Comparison of ENCODE assay signal across 1 cellular context in the genomic region with DNA sequence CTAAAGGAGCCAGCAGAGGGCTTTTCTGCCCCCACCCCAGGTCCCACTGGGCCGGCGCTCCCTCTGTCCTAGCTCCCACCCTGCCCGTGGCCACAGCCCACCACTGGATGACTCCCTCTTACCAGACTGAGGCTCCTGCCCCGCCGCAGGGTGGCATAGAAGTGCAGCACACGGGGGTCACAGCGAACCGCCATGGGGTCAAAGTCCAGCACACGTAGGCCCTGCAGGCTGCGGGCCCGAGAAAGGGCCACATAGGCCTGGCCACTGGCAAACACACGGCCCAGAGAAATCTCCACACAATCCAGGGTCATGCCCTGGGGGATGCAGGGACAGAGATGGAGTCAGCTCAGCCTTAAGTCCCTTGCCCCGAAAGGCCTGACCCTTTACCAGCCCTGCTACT.
TF ChIP-seq lines count a peak whose summit lies in the region.

No MANE protein-coding gene starts in this region.

TF ChIP-seq in liver, 16 proteins besides CTCF, POLR2A, EP300 and RAD21 (continued from another document):
- TF ChIP-seq, protein P1, sequence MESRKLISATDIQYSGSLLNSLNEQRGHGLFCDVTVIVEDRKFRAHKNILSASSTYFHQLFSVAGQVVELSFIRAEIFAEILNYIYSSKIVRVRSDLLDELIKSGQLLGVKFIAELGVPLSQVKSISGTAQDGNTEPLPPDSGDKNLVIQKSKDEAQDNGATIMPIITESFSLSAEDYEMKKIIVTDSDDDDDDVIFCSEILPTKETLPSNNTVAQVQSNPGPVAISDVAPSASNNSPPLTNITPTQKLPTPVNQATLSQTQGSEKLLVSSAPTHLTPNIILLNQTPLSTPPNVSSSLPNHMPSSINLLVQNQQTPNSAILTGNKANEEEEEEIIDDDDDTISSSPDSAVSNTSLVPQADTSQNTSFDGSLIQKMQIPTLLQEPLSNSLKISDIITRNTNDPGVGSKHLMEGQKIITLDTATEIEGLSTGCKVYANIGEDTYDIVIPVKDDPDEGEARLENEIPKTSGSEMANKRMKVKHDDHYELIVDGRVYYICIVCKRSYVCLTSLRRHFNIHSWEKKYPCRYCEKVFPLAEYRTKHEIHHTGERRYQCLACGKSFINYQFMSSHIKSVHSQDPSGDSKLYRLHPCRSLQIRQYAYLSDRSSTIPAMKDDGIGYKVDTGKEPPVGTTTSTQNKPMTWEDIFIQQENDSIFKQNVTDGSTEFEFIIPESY (IDR thresholded peaks at IDR 0.05), result no peak
- TF ChIP-seq RXRA (IDR thresholded peaks at IDR 0.05) (peak; percentile 62 to 77), HNF4A (conservative IDR thresholded peaks at IDR 0.05) (peak; percentile 95 to 96), YY1 (IDR thresholded peaks at IDR 0.05) (peak; percentile 82)
- TF ChIP-seq, protein P2, sequence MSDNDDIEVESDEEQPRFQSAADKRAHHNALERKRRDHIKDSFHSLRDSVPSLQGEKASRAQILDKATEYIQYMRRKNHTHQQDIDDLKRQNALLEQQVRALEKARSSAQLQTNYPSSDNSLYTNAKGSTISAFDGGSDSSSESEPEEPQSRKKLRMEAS (IDR thresholded peaks at IDR 0.05), result no peak
TF ChIP-seq in liver: peak in this region for 6.
